10 cellular contexts compared by ENCODE assay signal in genomic region chr4:85779165-85779564, GRCh38.
DNase-seq lines count a peak whose midpoint lies in the region; ATAC-seq and TF ChIP-seq lines count a peak whose summit lies in the region.
"Had no signal": no experiment of that assay in that cellular context is flagged by ENCODE, and none has a peak within 500 bp of the region (broad histone marks: within the 10 kb centered on the region; RNA-seq: fewer than 3 reads in every experiment).

No MANE protein-coding gene starts in this region.

- CTCF ChIA-PET in WTC11 (lab: Charles Lee) = interaction anchor here (0.9 to 3.3 kb wide), 2 partner anchors 18 to 266 kb away, joined by 3 to 28 read pairs; no protein-coding TSS in a partner anchor

- peak overlapping the region; percentile 14 for H3K4me3 Mint-ChIP-seq in stimulated activated naive CD8-positive, alpha-beta T cell treated with anti-CD3 and anti-CD28 coated beads, Interleukin-15, Interleukin-2, amounts not matched to agents 100 ng/mL and 50 ng/mL, for 24 hours
- no peak overlapping the region for H3K4me3 Mint-ChIP-seq in stimulated activated naive CD8-positive, alpha-beta T cell treated with anti-CD3 and anti-CD28 coated beads, Interleukin-15, amount 100 ng/mL, for 72 hours
- H3K4me3 Mint-ChIP-seq in WTC11 = peak overlapping the region; percentile 27
- no peak overlapping the region for H3K4me3 Mint-ChIP-seq in activated T-cell treated with anti-CD3 and anti-CD28 coated beads, Interleukin-2, amount 50 U/mL, for 4 hours

- no peaks in the 10 kb centered on the region for H3K9me3 Mint-ChIP-seq in stimulated activated naive CD8-positive, alpha-beta T cell treated with anti-CD3 and anti-CD28 coated beads, Interleukin-15, Interleukin-2, amounts not matched to agents 100 ng/mL and 50 ng/mL, for 24 hours
- H3K9me3 Mint-ChIP-seq in stimulated activated naive CD8-positive, alpha-beta T cell treated with anti-CD3 and anti-CD28 coated beads, Interleukin-15, amount 100 ng/mL, for 72 hours = peaks cover 2 to 11% of the 10 kb centered on the region in 2 donors
- H3K9me3 Mint-ChIP-seq in WTC11 = peaks cover 10% of the 10 kb centered on the region
- H3K9me3 Mint-ChIP-seq in activated T-cell treated with anti-CD3 and anti-CD28 coated beads, Interleukin-2, amount 50 U/mL, for 4 hours = no peaks in the 10 kb centered on the region

- H3K4me1 Mint-ChIP-seq in stimulated activated naive CD8-positive, alpha-beta T cell treated with anti-CD3 and anti-CD28 coated beads, Interleukin-15, Interleukin-2, amounts not matched to agents 100 ng/mL and 50 ng/mL, for 24 hours (ENCODE audit: low read depth) = peaks cover 5% of the 10 kb centered on the region
- H3K4me1 Mint-ChIP-seq in stimulated activated naive CD8-positive, alpha-beta T cell treated with anti-CD3 and anti-CD28 coated beads, Interleukin-15, amount 100 ng/mL, for 72 hours = no peaks in the 10 kb centered on the region
- peaks cover 48% of the 10 kb centered on the region for H3K4me1 Mint-ChIP-seq in WTC11
- H3K4me1 Mint-ChIP-seq in activated T-cell treated with anti-CD3 and anti-CD28 coated beads, Interleukin-2, amount 50 U/mL, for 4 hours (ENCODE audit: low read depth) = no peaks in the 10 kb centered on the region

- H3K36me3 Mint-ChIP-seq in stimulated activated naive CD8-positive, alpha-beta T cell treated with anti-CD3 and anti-CD28 coated beads, Interleukin-15, Interleukin-2, amounts not matched to agents 100 ng/mL and 50 ng/mL, for 24 hours (ENCODE audit: low read depth) = no peaks in the 10 kb centered on the region
- no peaks in the 10 kb centered on the region for H3K36me3 Mint-ChIP-seq in WTC11
- no peaks in the 10 kb centered on the region for H3K36me3 Mint-ChIP-seq in activated T-cell treated with anti-CD3 and anti-CD28 coated beads, Interleukin-2, amount 50 U/mL, for 4 hours (ENCODE audit: insufficient read depth)

- POLR2A ChIA-PET in WTC11 (lab: Charles Lee) = no interaction called here

- no peak for DNase-seq in stimulated activated naive CD8-positive, alpha-beta T cell treated with anti-CD3 and anti-CD28 coated beads, Interleukin-15, amount 100 ng/mL, for 72 hours
- no peak for DNase-seq in WTC11 (ENCODE audit: low spot score)
- DNase-seq in left lobe of liver (ENCODE audit: low spot score) = no peak
- DNase-seq in activated T-cell treated with anti-CD3 and anti-CD28 coated beads, Interleukin-2, amount 50 U/mL, for 4 hours = no peak
- DNase-seq in Kasumi-1 (lab: John Stamatoyannopoulos, UW) = no peak
- no peak for DNase-seq in stimulated activated CD4-positive, alpha-beta T cell treated with anti-CD3 and anti-CD28 coated beads, Interleukin-4, amount 100 ng/mL, for 24 hours
- DNase-seq in cerebellum (ENCODE audit: low spot score) = no peak
- DNase-seq: BE2C; effector memory CD4-positive, alpha-beta T cell had no signal

- H3K27me3 Mint-ChIP-seq in stimulated activated naive CD8-positive, alpha-beta T cell treated with anti-CD3 and anti-CD28 coated beads, Interleukin-15, Interleukin-2, amounts not matched to agents 100 ng/mL and 50 ng/mL, for 24 hours = no peaks in the 10 kb centered on the region
- no peaks in the 10 kb centered on the region for H3K27me3 Mint-ChIP-seq in stimulated activated naive CD8-positive, alpha-beta T cell treated with anti-CD3 and anti-CD28 coated beads, Interleukin-15, amount 100 ng/mL, for 72 hours
- no peaks in the 10 kb centered on the region for H3K27me3 Mint-ChIP-seq in WTC11 (ENCODE audit: low read depth)
- H3K27me3 Mint-ChIP-seq in activated T-cell treated with anti-CD3 and anti-CD28 coated beads, Interleukin-2, amount 50 U/mL, for 4 hours (ENCODE audit: low read depth) = no peaks in the 10 kb centered on the region

- no peak for ATAC-seq in stimulated activated naive CD8-positive, alpha-beta T cell treated with anti-CD3 and anti-CD28 coated beads, Interleukin-15, amount 100 ng/mL, for 72 hours
- ATAC-seq in WTC11 (no peak), left lobe of liver (peak; percentile 50)
- no peak for ATAC-seq in activated T-cell treated with anti-CD3 and anti-CD28 coated beads, Interleukin-2, amount 50 U/mL, for 4 hours

- H3K27ac Mint-ChIP-seq in stimulated activated naive CD8-positive, alpha-beta T cell treated with anti-CD3 and anti-CD28 coated beads, Interleukin-15, Interleukin-2, amounts not matched to agents 100 ng/mL and 50 ng/mL, for 24 hours = no peak overlapping the region
- H3K27ac Mint-ChIP-seq in stimulated activated naive CD8-positive, alpha-beta T cell treated with anti-CD3 and anti-CD28 coated beads, Interleukin-15, amount 100 ng/mL, for 72 hours = no peak overlapping the region
- peak overlapping the region; percentile 44; the same call in 1 of the 2 replicates for H3K27ac Mint-ChIP-seq in WTC11

- TF ChIP-seq CTCF in WTC11 (IDR thresholded peaks at IDR 0.05) = no peak

TF ChIP-seq in WTC11, 78 proteins besides CTCF, POLR2A, EP300 and RAD21:
- TF ChIP-seq ZNF281 (CRISPR knock-in tag; IDR thresholded peaks at IDR 0.05) (no peak), ZNF512 (CRISPR knock-in tag; IDR thresholded peaks at IDR 0.05; ENCODE audit: borderline replicate concordance) (no peak), KAT7 (CRISPR knock-in tag; IDR thresholded peaks at IDR 0.05; ENCODE audit: borderline replicate concordance) (no peak)
TF ChIP-seq in WTC11: peak in this region for 0.

Comparison
In these comparisons a context has a peak if more than half of its experiments do, and no peak if none do; other contexts are left out.
1. H3K4me3 Mint-ChIP-seq: peak in stimulated activated naive CD8-positive, alpha-beta T cell treated with anti-CD3 and anti-CD28 coated beads, Interleukin-15, Interleukin-2, amounts not matched to agents 100 ng/mL and 50 ng/mL, for 24 hours (single experiment) and WTC11 (single experiment); none in stimulated activated naive CD8-positive, alpha-beta T cell treated with anti-CD3 and anti-CD28 coated beads, Interleukin-15, amount 100 ng/mL, for 72 hours (0 of 2) and activated T-cell treated with anti-CD3 and anti-CD28 coated beads, Interleukin-2, amount 50 U/mL, for 4 hours (single experiment).